17 cellular contexts compared by ENCODE assay signal in the genomic region with DNA sequence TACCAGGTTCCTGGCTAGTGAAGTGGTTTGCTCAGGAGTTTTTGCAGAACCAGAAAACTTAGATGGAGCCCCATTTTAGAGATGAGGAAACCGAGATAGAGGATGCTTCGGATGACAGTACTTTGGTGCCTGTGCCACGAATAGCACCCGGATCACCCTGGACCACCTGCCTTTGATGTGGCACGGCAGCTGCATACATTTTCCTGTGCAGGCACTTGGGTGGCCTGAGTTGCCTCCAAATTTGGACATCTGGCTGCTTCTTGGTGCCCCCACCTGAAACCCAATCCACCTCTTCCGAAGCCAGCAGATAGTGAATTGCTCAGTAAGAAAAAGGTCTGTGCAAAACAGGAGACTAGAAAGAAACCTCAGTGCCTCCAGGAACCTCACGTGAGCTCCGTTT.
DNase-seq lines count a peak whose midpoint lies in the region; ATAC-seq and TF ChIP-seq lines count a peak whose summit lies in the region.
"Had no signal": no experiment of that assay in that cellular context is flagged by ENCODE, and none has a peak within 500 bp of the region (broad histone marks: within the 10 kb centered on the region; RNA-seq: fewer than 3 reads in every experiment).

No MANE protein-coding gene starts in this region.

- H3K4me2 ChIP-seq in OCI-LY3 (ENCODE audit: low read length): peak overlapping the region; percentile 75
- H3K4me2 ChIP-seq: A549 had no signal

- no peak for ATAC-seq in activated naive CD8-positive, alpha-beta T cell treated with anti-CD3 and anti-CD28 coated beads, Interleukin-2, amount 50 U/mL, for 24 hours
- ATAC-seq in sciatic nerve: no peak
- ATAC-seq in GM18511 (IDR thresholded peaks at IDR 0.05; ENCODE audit: unreplicated experiment): no peak
- ATAC-seq: A549, left lung, right cardiac atrium had no signal

- H2AFZ ChIP-seq in OCI-LY3 (ENCODE audit: low read depth, low read length): no peak overlapping the region

- H3K9me3 Mint-ChIP-seq in activated naive CD8-positive, alpha-beta T cell treated with anti-CD3 and anti-CD28 coated beads, Interleukin-2, amount 50 U/mL, for 24 hours: no peaks in the 10 kb centered on the region

- peak; percentile 23 to 47 for DNase-seq in activated CD4-positive, alpha-beta T cell treated with anti-CD3 and anti-CD28 coated beads, Interleukin-2, amount 50 U/mL, for 48 hours
- DNase-seq in activated CD4-positive, alpha-beta T cell treated with anti-CD3 and anti-CD28 coated beads for 4 hours: no peak
- DNase-seq in activated naive CD8-positive, alpha-beta T cell treated with anti-CD3 and anti-CD28 coated beads, Interleukin-2, amount 50 U/mL, for 24 hours: no peak
- DNase-seq in sciatic nerve (ENCODE audit: low spot score): peak; percentile 21
- no peak for DNase-seq in SW480 (ENCODE audit: low spot score)
- DNase-seq in DMS114 treated with DMSO at 0.1 percent for 48 hours (lab: John Stamatoyannopoulos, UW; ENCODE audit: unreplicated experiment): no peak
- DNase-seq: brain microvascular endothelial cell, GOT3, hypothalamus, left lung, MM.1S, NCI-H2081 treated with DMSO at 0.1 percent for 48 hours, SIG-M5 had no signal

- H3K4me3 Mint-ChIP-seq in activated naive CD8-positive, alpha-beta T cell treated with anti-CD3 and anti-CD28 coated beads, Interleukin-2, amount 50 U/mL, for 24 hours: no peak overlapping the region

- H3K36me3 ChIP-seq in OCI-LY3 (replicated peaks; ENCODE audit: low read depth, low read length): peaks cover 22% of the 10 kb centered on the region
- H3K36me3 ChIP-seq: brain microvascular endothelial cell, left lung had no signal

- H3K9ac ChIP-seq in OCI-LY3 (ENCODE audit: low read length): peak overlapping the region; percentile 92; the same call in 1 of the 2 replicates

- TF ChIP-seq CTCF in OCI-LY3 (IDR thresholded peaks at IDR 0.05; ENCODE audit: low read depth, low read length): no peak

- H3K4me3 ChIP-seq in OCI-LY3 (ENCODE audit: low read length): no peak overlapping the region; the same call in 1 of the 2 replicates
- H3K4me3 ChIP-seq: A549, left lung had no signal

- H3K9me3 ChIP-seq in OCI-LY3 (ENCODE audit: insufficient read depth, low read length): no peaks in the 10 kb centered on the region
- H3K9me3 ChIP-seq: A549, left lung had no signal

- H3K27ac ChIP-seq in OCI-LY3 (ENCODE audit: low read length): peak overlapping the region; percentile 98
- H3K27ac ChIP-seq: A549, brain microvascular endothelial cell had no signal

- H4K20me1 ChIP-seq in OCI-LY3 (ENCODE audit: insufficient read depth, low read length): no peaks in the 10 kb centered on the region

- H3K27me3 ChIP-seq in OCI-LY3 (ENCODE audit: low read depth, low read length): no peaks in the 10 kb centered on the region
- H3K27me3 ChIP-seq: brain microvascular endothelial cell, left lung had no signal

- peak overlapping the region; percentile 54 for H3K27ac Mint-ChIP-seq in activated naive CD8-positive, alpha-beta T cell treated with anti-CD3 and anti-CD28 coated beads, Interleukin-2, amount 50 U/mL, for 24 hours

- peaks cover 6% of the 10 kb centered on the region for H3K27me3 Mint-ChIP-seq in activated naive CD8-positive, alpha-beta T cell treated with anti-CD3 and anti-CD28 coated beads, Interleukin-2, amount 50 U/mL, for 24 hours

- intact Hi-C loops in sciatic nerve (cut with DNase I): no loop called here

- peaks cover 97% of the 10 kb centered on the region for H3K4me1 ChIP-seq in OCI-LY3 (ENCODE audit: low read length)

- H3K4me1 Mint-ChIP-seq in activated naive CD8-positive, alpha-beta T cell treated with anti-CD3 and anti-CD28 coated beads, Interleukin-2, amount 50 U/mL, for 24 hours: peaks cover 89% of the 10 kb centered on the region

- no peaks in the 10 kb centered on the region for H3K36me3 Mint-ChIP-seq in activated naive CD8-positive, alpha-beta T cell treated with anti-CD3 and anti-CD28 coated beads, Interleukin-2, amount 50 U/mL, for 24 hours (ENCODE audit: low read depth)

- peaks cover 42% of the 10 kb centered on the region for H3K79me2 ChIP-seq in OCI-LY3 (ENCODE audit: low read length)

Comparison
In these comparisons a context has a peak if more than half of its experiments do, and no peak if none do; other contexts are left out.
1. DNase-seq: peak in activated CD4-positive, alpha-beta T cell treated with anti-CD3 and anti-CD28 coated beads, Interleukin-2, amount 50 U/mL, for 48 hours (2 of 2) and sciatic nerve (single experiment); none in activated CD4-positive, alpha-beta T cell treated with anti-CD3 and anti-CD28 coated beads for 4 hours (0 of 2), activated naive CD8-positive, alpha-beta T cell treated with anti-CD3 and anti-CD28 coated beads, Interleukin-2, amount 50 U/mL, for 24 hours (single experiment), SW480 (single experiment) and DMS114 treated with DMSO at 0.1 percent for 48 hours (single experiment).